In the genomic region with DNA sequence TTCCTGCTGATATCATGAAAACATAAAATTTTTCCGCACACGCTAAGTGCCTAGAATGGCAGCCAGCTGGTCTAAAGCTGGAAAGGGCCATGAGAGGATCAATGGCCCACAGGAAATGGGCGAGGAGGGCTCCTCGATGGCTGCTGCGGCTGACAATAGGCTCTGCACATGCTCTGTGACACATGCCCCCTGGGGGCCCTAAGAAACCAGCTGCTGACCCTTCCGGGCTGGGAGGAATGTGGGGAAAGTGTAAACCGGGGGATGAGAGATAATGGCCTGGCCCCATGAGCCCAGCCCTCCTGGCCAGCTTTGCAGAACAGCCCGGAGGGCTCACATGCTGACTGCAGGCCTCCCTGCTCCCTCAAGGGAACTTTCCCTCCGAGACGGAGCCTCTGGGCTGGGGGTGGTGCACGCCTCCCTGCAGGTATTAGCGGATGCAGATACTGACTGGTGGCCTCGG, we compare ENCODE assay signal across 1 cellular context.
TF ChIP-seq lines count a peak whose summit lies in the region.

No MANE protein-coding gene starts in this region.

TF ChIP-seq in GM23338, 12 proteins besides CTCF, POLR2A, EP300 and RAD21 (continued from another document):
- TF ChIP-seq, protein P1, sequence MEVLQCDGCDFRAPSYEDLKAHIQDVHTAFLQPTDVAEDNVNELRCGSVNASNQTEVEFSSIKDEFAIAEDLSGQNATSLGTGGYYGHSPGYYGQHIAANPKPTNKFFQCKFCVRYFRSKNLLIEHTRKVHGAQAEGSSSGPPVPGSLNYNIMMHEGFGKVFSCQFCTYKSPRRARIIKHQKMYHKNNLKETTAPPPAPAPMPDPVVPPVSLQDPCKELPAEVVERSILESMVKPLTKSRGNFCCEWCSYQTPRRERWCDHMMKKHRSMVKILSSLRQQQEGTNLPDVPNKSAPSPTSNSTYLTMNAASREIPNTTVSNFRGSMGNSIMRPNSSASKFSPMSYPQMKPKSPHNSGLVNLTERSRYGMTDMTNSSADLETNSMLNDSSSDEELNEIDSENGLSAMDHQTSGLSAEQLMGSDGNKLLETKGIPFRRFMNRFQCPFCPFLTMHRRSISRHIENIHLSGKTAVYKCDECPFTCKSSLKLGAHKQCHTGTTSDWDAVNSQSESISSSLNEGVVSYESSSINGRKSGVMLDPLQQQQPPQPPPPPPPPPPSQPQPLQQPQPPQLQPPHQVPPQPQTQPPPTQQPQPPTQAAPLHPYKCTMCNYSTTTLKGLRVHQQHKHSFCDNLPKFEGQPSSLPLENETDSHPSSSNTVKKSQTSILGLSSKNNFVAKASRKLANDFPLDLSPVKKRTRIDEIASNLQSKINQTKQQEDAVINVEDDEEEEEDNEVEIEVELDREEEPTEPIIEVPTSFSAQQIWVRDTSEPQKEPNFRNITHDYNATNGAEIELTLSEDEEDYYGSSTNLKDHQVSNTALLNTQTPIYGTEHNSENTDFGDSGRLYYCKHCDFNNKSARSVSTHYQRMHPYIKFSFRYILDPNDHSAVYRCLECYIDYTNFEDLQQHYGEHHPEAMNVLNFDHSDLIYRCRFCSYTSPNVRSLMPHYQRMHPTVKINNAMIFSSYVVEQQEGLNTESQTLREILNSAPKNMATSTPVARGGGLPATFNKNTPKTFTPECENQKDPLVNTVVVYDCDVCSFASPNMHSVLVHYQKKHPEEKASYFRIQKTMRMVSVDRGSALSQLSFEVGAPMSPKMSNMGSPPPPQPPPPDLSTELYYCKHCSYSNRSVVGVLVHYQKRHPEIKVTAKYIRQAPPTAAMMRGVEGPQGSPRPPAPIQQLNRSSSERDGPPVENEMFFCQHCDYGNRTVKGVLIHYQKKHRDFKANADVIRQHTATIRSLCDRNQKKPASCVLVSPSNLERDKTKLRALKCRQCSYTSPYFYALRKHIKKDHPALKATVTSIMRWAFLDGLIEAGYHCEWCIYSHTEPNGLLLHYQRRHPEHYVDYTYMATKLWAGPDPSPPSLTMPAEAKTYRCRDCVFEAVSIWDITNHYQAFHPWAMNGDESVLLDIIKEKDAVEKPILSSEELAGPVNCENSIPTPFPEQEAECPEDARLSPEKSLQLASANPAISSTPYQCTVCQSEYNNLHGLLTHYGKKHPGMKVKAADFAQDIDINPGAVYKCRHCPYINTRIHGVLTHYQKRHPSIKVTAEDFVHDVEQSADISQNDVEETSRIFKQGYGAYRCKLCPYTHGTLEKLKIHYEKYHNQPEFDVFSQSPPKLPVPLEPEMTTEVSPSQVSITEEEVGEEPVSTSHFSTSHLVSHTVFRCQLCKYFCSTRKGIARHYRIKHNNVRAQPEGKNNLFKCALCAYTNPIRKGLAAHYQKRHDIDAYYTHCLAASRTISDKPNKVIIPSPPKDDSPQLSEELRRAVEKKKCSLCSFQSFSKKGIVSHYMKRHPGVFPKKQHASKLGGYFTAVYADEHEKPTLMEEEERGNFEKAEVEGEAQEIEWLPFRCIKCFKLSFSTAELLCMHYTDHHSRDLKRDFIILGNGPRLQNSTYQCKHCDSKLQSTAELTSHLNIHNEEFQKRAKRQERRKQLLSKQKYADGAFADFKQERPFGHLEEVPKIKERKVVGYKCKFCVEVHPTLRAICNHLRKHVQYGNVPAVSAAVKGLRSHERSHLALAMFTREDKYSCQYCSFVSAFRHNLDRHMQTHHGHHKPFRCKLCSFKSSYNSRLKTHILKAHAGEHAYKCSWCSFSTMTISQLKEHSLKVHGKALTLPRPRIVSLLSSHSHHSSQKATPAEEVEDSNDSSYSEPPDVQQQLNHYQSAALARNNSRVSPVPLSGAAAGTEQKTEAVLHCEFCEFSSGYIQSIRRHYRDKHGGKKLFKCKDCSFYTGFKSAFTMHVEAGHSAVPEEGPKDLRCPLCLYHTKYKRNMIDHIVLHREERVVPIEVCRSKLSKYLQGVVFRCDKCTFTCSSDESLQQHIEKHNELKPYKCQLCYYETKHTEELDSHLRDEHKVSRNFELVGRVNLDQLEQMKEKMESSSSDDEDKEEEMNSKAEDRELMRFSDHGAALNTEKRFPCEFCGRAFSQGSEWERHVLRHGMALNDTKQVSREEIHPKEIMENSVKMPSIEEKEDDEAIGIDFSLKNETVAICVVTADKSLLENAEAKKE (CRISPR knock-in tag; IDR thresholded peaks at IDR 0.05) = no peak
